In the genomic region with DNA sequence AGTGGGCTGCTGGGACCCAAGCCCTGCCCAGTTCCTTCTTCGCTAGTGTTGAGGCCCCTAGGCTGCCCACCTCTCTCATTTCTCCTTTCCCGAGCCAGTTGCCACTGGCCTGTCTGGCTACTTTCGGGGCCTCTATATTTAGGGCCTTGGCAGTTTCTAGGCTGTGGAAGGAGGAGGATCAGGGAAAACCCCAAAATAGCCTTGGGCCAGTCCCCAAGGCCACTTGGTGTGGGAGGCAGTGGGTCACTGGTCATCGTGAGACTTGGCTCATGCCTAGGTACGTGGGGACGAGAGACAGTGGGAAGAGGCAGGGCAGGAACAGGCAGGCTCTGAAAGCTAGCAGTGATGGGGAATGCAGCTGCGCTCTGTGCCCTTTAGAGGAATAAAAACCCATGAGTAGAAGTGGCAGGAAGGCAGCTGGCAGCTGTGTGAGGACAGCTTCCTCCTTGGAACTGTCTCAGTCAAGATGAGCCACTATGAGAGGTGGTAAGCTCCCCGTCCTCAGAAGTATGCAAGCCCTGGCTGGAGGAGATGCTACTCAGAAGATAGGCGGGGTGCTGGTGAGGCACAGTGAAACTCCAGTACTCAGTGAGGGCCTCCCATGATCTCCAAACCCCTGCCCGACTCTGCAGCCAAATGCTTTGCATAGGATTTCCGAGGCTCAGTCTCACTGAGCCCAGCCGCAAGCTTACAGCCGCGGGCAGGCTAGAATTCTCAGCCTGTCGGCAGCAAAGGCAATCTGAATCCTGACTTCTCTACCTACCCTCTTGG, we compare ENCODE assay signal across 11 cellular contexts. TPM values are rescaled to one million over a fixed set of nuclear protein-coding genes. Genes with fewer than 3 reads are reported as not detected.
DNase-seq lines count a peak whose midpoint lies in the region; ATAC-seq and TF ChIP-seq lines count a peak whose summit lies in the region.
"Not testable (repeated sequence)": the region's sequence is repeated elsewhere in the genome, so short reads cannot be mapped to it uniquely, and the experiment has no call there.
"Had no signal": no experiment of that assay in that cellular context is flagged by ENCODE, and none has a peak within 500 bp of the region (broad histone marks: within the 10 kb centered on the region; RNA-seq: fewer than 3 reads in every experiment).

No MANE protein-coding gene starts in this region.

- peak overlapping the region; percentile 33 for H3K27ac ChIP-seq in vagina

- not testable (repeated sequence) for H3K36me3 ChIP-seq in vagina

- H3K27me3 Mint-ChIP-seq in activated T-helper 17 cell treated with anti-CD3 and anti-CD28 coated beads, Interleukin-2, amount 50 U/mL, for 72 hours = not testable (repeated sequence)

- H3K9me3 ChIP-seq in vagina = not testable (repeated sequence)

- not testable (repeated sequence) for H3K4me3 ChIP-seq in vagina

- not testable (repeated sequence) for H3K27ac Mint-ChIP-seq in activated T-helper 17 cell treated with anti-CD3 and anti-CD28 coated beads, Interleukin-2, amount 50 U/mL, for 72 hours

- ATAC-seq in GM18520 (IDR thresholded peaks at IDR 0.05; ENCODE audit: unreplicated experiment) (peak; percentile 54), GM19455 (IDR thresholded peaks at IDR 0.05; ENCODE audit: unreplicated experiment) (peak; percentile 75), HG02571 (IDR thresholded peaks at IDR 0.05; ENCODE audit: unreplicated experiment) (peak; percentile 63), HG03060 (IDR thresholded peaks at IDR 0.05; ENCODE audit: low read depth, unreplicated experiment) (peak; percentile 65), HG03520 (IDR thresholded peaks at IDR 0.05; ENCODE audit: unreplicated experiment) (peak; percentile 59)
- ATAC-seq in activated T-helper 17 cell treated with anti-CD3 and anti-CD28 coated beads, Interleukin-2, amount 50 U/mL, for 72 hours (replicated peaks) = peak; percentile 13
- ATAC-seq in left colon = not testable (repeated sequence)

- peak; percentile 20 to 36 for DNase-seq in left colon
- not testable (repeated sequence) for DNase-seq in vagina (ENCODE audit: extremely low spot score in 2 of 2)

- H3K27me3 ChIP-seq in vagina = not testable (repeated sequence)

- not testable (repeated sequence) for TF ChIP-seq POLR2A in vagina (IDR thresholded peaks at IDR 0.05)

- intact Hi-C loops in left colon (cut with DNase I, micrococcal nuclease); vagina (cut with DNase I): not testable (repeated sequence)

- not testable (repeated sequence) for TF ChIP-seq CTCF in vagina (IDR thresholded peaks at IDR 0.05)

- H3K4me3 Mint-ChIP-seq in activated T-helper 17 cell treated with anti-CD3 and anti-CD28 coated beads, Interleukin-2, amount 50 U/mL, for 72 hours = not testable (repeated sequence)

- not testable (repeated sequence) for H3K9me3 Mint-ChIP-seq in activated T-helper 17 cell treated with anti-CD3 and anti-CD28 coated beads, Interleukin-2, amount 50 U/mL, for 72 hours

- not testable (repeated sequence) for H3K36me3 Mint-ChIP-seq in activated T-helper 17 cell treated with anti-CD3 and anti-CD28 coated beads, Interleukin-2, amount 50 U/mL, for 72 hours (ENCODE audit: low read depth)

- H3K4me1 ChIP-seq in vagina = not testable (repeated sequence)

- not testable (repeated sequence) for H3K4me1 Mint-ChIP-seq in activated T-helper 17 cell treated with anti-CD3 and anti-CD28 coated beads, Interleukin-2, amount 50 U/mL, for 72 hours

RNA-seq across cellular contexts. Expression of a gene that starts 2.8 kb away (rescaled TPM):
- total RNA-seq in activated T-helper 17 cell treated with anti-CD3 and anti-CD28 coated beads, Interleukin-2, amount 50 U/mL, for 72 hours = 10 to 100 TPM; 29.6 to 62.9 TPM
- 10 to 100 TPM; 16.7 to 31.9 TPM for total RNA-seq in left colon
- total RNA-seq in vagina = 85.7 TPM

RNA-seq across cellular contexts. Expression of a gene that starts 28.8 kb away (rescaled TPM):
- 10 to 100 TPM; 37.5 to 55.6 TPM for total RNA-seq in activated T-helper 17 cell treated with anti-CD3 and anti-CD28 coated beads, Interleukin-2, amount 50 U/mL, for 72 hours
- total RNA-seq in left colon (10 to 100 TPM in 1 of 2 donors, 1 to 10 TPM in 1; 6.3 to 27.5 TPM), vagina (83.7 TPM)

RNA-seq across cellular contexts. Expression of a gene that starts 36.4 kb away (rescaled TPM):
- not detected for total RNA-seq in activated T-helper 17 cell treated with anti-CD3 and anti-CD28 coated beads, Interleukin-2, amount 50 U/mL, for 72 hours
- total RNA-seq in left colon (not detected), vagina (not detected)
- total RNA-seq: breast epithelium; myocyte; T-helper 1 cell treated with Interleukin-12 subunit alpha and Interleukin-12 subunit beta and Interleukin-4 antibody, amounts not matched to agents 30 ng/mL and 1 ng/mL, for 36 hours had no signal

RNA-seq across cellular contexts. Expression of a gene that starts 41.4 kb away (rescaled TPM):
- total RNA-seq in activated T-helper 17 cell treated with anti-CD3 and anti-CD28 coated beads, Interleukin-2, amount 50 U/mL, for 72 hours = 100 to 1,000 TPM in 1 of 2 donors, 10 to 100 TPM in 1; 76.6 to 101 TPM
- 10 to 100 TPM; 24.1 to 27.1 TPM for total RNA-seq in left colon
- 28.7 TPM for total RNA-seq in vagina

RNA-seq across cellular contexts. Expression of a gene that starts 57.7 kb away (rescaled TPM):
- 10 to 100 TPM; 25.9 to 34.1 TPM for total RNA-seq in activated T-helper 17 cell treated with anti-CD3 and anti-CD28 coated beads, Interleukin-2, amount 50 U/mL, for 72 hours
- total RNA-seq in left colon (10 to 100 TPM in 1 of 2 donors, 1 to 10 TPM in 1; 7.9 to 11.9 TPM), vagina (2.2 TPM)
